ENCODE assay signal across 24 cellular contexts in genomic region chr1:171727778-171728177, GRCh38. TPM values are rescaled to one million over a fixed set of nuclear protein-coding genes. Genes with fewer than 3 reads are reported as not detected.
DNase-seq lines count a peak whose midpoint lies in the region; ATAC-seq, FAIRE-seq and TF ChIP-seq lines count a peak whose summit lies in the region.
"Had no signal": no experiment of that assay in that cellular context is flagged by ENCODE, and none has a peak within 500 bp of the region (broad histone marks: within the 10 kb centered on the region; RNA-seq: fewer than 3 reads in every experiment).

No MANE protein-coding gene starts in this region.

- BruUV-seq in HepG2 (replicated peaks; lab: Mats Ljungman, UMichigan) = no TSS peak

- in situ Hi-C loops in HepG2 (cut with HindIII; ENCODE audit: extremely low pct_ligation_motif_present, low pct_unique_long_range_greater_than_20kb) = no loop called here

- WGBS in HepG2 (ENCODE audit: low lambda C conversion rate) = 93% methylated on average over 3 of the region's 3 CpGs
- whole genome bisulfite sequencing in right lobe of liver (ENCODE audit: insufficient coverage, low coverage, low lambda C conversion rate, missing lambda C conversion rate) = 84% methylated on average over 3 of the region's 3 CpGs

- H3K4me3 ChIP-seq in HepG2 (replicated peaks in 1 of 3; ENCODE audit: insufficient read depth in 1 of 3, low read depth in 2 of 3, low read length in 3 of 3) (no peak overlapping the region), right lobe of liver (no peak overlapping the region)
- H3K4me3 ChIP-seq: GM23338, HAP-1, K562, MG63 had no signal

- no peak for DNase-seq in HepG2 (ENCODE audit: low spot score)
- DNase-seq in right lobe of liver = no peak
- peak; percentile 10 to 60 for DNase-seq in NCI-H524 (lab: John Stamatoyannopoulos, UW)
- DNase-seq in cerebellum (ENCODE audit: low spot score) = peak; percentile 51
- no peak for DNase-seq in posterior cingulate gyrus
- no peak for DNase-seq in NCI-H146 treated with DMSO at 0.1 percent for 48 hours (lab: John Stamatoyannopoulos, UW; ENCODE audit: unreplicated experiment)
- DNase-seq in substantia nigra (lab: John Stamatoyannopoulos, UW) = no peak
- DNase-seq: MG63; NCI-H1048; NCI-H1417 treated with DMSO at 0.1 percent for 48 hours; NCI-H187 treated with DMSO at 0.1 percent for 48 hours; NCI-H226; NCI-H526 treated with DMSO at 0.1 percent for 48 hours; NK-92 treated with Interleukin-12 subunit alpha and Interleukin-12 subunit beta, amount 100 ng/mL, for 24 hours; SIG-M5; SK-N-SH; T-cell had no signal

- intact Hi-C loops in HepG2 (cut with micrococcal nuclease; ENCODE audit: unreplicated experiment) (no loop called here), right lobe of liver (cut with DNase I) (no loop called here), posterior cingulate gyrus (cut with DNase I) (no loop called here)

- no peak for FAIRE-seq in HepG2 (lab: Jason Lieb, UNC)
- FAIRE-seq: G401.6, GM12892, K562 had no signal

- H3K9me3 ChIP-seq in HepG2 (ENCODE audit: low read length) (peaks cover 7% of the 10 kb centered on the region), right lobe of liver (peaks cover 0 to 5% (median 0%) of the 10 kb centered on the region in 4 donors)

- POLR2A ChIA-PET in HepG2 (lab: Yijun Ruan, JAX) = no interaction called here

- no peaks in the 10 kb centered on the region for H3K4me1 ChIP-seq in HepG2 (ENCODE audit: insufficient read depth, low read length)
- no peaks in the 10 kb centered on the region for H3K4me1 ChIP-seq in right lobe of liver

- no peak overlapping the region for H3K27ac ChIP-seq in HepG2 (ENCODE audit: extremely low read length, insufficient read depth, low read length)
- H3K27ac ChIP-seq in right lobe of liver = no peak overlapping the region
- H3K27ac ChIP-seq in substantia nigra (ENCODE audit: low read depth, low read length, poor library complexity, severe bottlenecking) = no peak overlapping the region

- no peak for TF ChIP-seq CTCF in HepG2 (CRISPR knock-in tag; IDR thresholded peaks at IDR 0.05)
- TF ChIP-seq CTCF in right lobe of liver (IDR thresholded peaks at IDR 0.05) = no peak

- no peaks in the 10 kb centered on the region for H3K79me2 ChIP-seq in HepG2 (ENCODE audit: insufficient read depth, low read length)

- H3K27me3 ChIP-seq in HepG2 (ENCODE audit: control insufficient read depth in 1 of 2, insufficient read depth in 2 of 2, low read length in 2 of 2) = no peaks in the 10 kb centered on the region
- no peaks in the 10 kb centered on the region for H3K27me3 ChIP-seq in right lobe of liver
- H3K27me3 ChIP-seq: MG63 had no signal

- ATAC-seq in HepG2 (no peak), right lobe of liver (no peak), HG02678 (IDR thresholded peaks at IDR 0.05; ENCODE audit: unreplicated experiment) (no peak)
- ATAC-seq: GM23338, K562, Panc1, T-cell had no signal

- CTCF ChIA-PET in HepG2 (lab: Yijun Ruan, JAX; ENCODE audit: low intra/inter-chr PET ratio, low total read pairs) = no interaction called here

- no peak overlapping the region for H3K9ac ChIP-seq in HepG2 (ENCODE audit: insufficient read depth, low read depth, low read length)
- H3K9ac ChIP-seq: SK-N-SH had no signal

- TF ChIP-seq POLR2A in HepG2 (IDR thresholded peaks at IDR 0.05; ENCODE audit: insufficient read depth in 1 of 2, low read depth in 2 of 2, low read length in 2 of 2) (no peak), right lobe of liver (IDR thresholded peaks at IDR 0.05) (no peak)

- no peak overlapping the region for H3K4me2 ChIP-seq in HepG2 (ENCODE audit: low read depth, low read length)
- H3K4me2 ChIP-seq: GM23338, SK-N-SH had no signal

- H4K20me1 ChIP-seq in HepG2 (ENCODE audit: insufficient read depth, low read length) = no peaks in the 10 kb centered on the region

- TF ChIP-seq EP300 in HepG2 (IDR thresholded peaks at IDR 0.05; ENCODE audit: low read depth in 2 of 2, low read length in 2 of 2) (no peak), HepG2 (CRISPR knock-in tag; IDR thresholded peaks at IDR 0.05; ENCODE audit: borderline replicate concordance) (no peak)

- no peaks in the 10 kb centered on the region for H3K36me3 ChIP-seq in HepG2 (replicated peaks in 1 of 2; ENCODE audit: control insufficient read depth in 1 of 2, insufficient read depth in 2 of 2, low read length in 2 of 2)
- H3K36me3 ChIP-seq in right lobe of liver = peaks cover 0 to 17% (median 4%) of the 10 kb centered on the region in 4 donors

- TF ChIP-seq RAD21 in HepG2 (CRISPR knock-in tag; IDR thresholded peaks at IDR 0.05) = no peak

- no peak overlapping the region for H2AFZ ChIP-seq in HepG2 (ENCODE audit: low read length)
- H2AFZ ChIP-seq: GM23338 had no signal

TF ChIP-seq in HepG2, 621 proteins besides CTCF, POLR2A, EP300 and RAD21:
- TF ChIP-seq CREB1 (IDR thresholded peaks at IDR 0.05) = peak; percentile 31; the same call in 1 of the 2 replicates
- TF ChIP-seq CREB1 (CRISPR knock-in tag; IDR thresholded peaks at IDR 0.05) = no peak
- no peak for TF ChIP-seq PHF5A (CRISPR knock-in tag; IDR thresholded peaks at IDR 0.05; ENCODE audit: low read depth, unreplicated experiment)
- no peak for TF ChIP-seq ETV6 (CRISPR knock-in tag; conservative IDR thresholded peaks at IDR 0.05)
- no peak for TF ChIP-seq CEBPG (CRISPR knock-in tag; IDR thresholded peaks at IDR 0.05)

RNA-seq across cellular contexts. Expression of gene VAMP4, which starts 14.1 kb away (rescaled TPM):
- total RNA-seq in HepG2 (2016; rRNA removed; fragmentation: Illumina TruSeq; extraction: Trizol) (1.4 and 1.6 TPM in 2 replicates), right lobe of liver (1 to 10 TPM; 3.9 to 7.9 (median 6.0) TPM), cerebellum (18.5 TPM)
- 0.71 TPM in 2 replicates for total RNA-seq in HepG2 (2016; cell fraction: cytosol; rRNA removed; fragmentation: Illumina TruSeq; extraction: Trizol; ENCODE audit: low read depth)
- 1.9 and 2.4 TPM in 2 replicates for total RNA-seq in HepG2 (2016; cell fraction: insoluble cytoplasmic fraction; rRNA removed; fragmentation: Illumina TruSeq; extraction: Trizol)
- 1.4 and 2.3 TPM in 2 replicates for total RNA-seq in HepG2 (2016; cell fraction: membrane; rRNA removed; fragmentation: Illumina TruSeq; extraction: Trizol)
- total RNA-seq in HepG2 (2016; cell fraction: nucleus; rRNA removed; fragmentation: Illumina TruSeq; extraction: Trizol) = 2.0 and 2.2 TPM in 2 replicates
- 1.7 and 2.0 TPM in 2 replicates for polyA plus RNA-seq in HepG2 (2011; rRNA removed)
- 0.46 and 0.91 TPM in 2 replicates for polyA plus RNA-seq in HepG2 (2011; cell fraction: cytosol; rRNA removed)
- 1.6 and 1.8 TPM in 2 replicates for polyA plus RNA-seq in HepG2 (2011; cell fraction: nucleus; rRNA removed)
- 2.7 and 4.0 TPM in 2 replicates for polyA plus RNA-seq in HepG2 (2012)
- 0.92 and 1.6 TPM in 2 replicates for polyA plus RNA-seq in HepG2 (2016; cell fraction: cytosol; fragmentation: Illumina TruSeq; extraction: Trizol; ENCODE audit: low read depth)
- polyA plus RNA-seq in HepG2 (2016; cell fraction: insoluble cytoplasmic fraction; fragmentation: Illumina TruSeq; extraction: Trizol; ENCODE audit: low read depth) = 3.8 TPM in 2 replicates
- polyA plus RNA-seq in HepG2 (2016; cell fraction: membrane; fragmentation: Illumina TruSeq; extraction: Trizol; ENCODE audit: low read depth) = 1.7 and 1.9 TPM in 2 replicates
- polyA plus RNA-seq in HepG2 (2016; cell fraction: nucleus; fragmentation: Illumina TruSeq; extraction: Trizol; ENCODE audit: insufficient read depth, low read depth) = 3.4 and 3.5 TPM in 2 replicates
- polyA minus RNA-seq in HepG2 (2011; rRNA and poly(A)+ RNA removed; ENCODE audit: low replicate concordance) = 0.16 and 0.44 TPM in 2 replicates
- 0.69 and 0.97 TPM in 2 replicates for polyA minus RNA-seq in HepG2 (2011; cell fraction: cytosol; rRNA and poly(A)+ RNA removed)
- polyA minus RNA-seq in HepG2 (2011; cell fraction: nucleus; rRNA and poly(A)+ RNA removed) = 2.1 and 3.9 TPM in 2 replicates

RNA-seq across cellular contexts. Expression of gene METTL13, which starts 53.7 kb away (rescaled TPM):
- total RNA-seq in HepG2 (2016; rRNA removed; fragmentation: Illumina TruSeq; extraction: Trizol) = 22.8 and 28.3 TPM in 2 replicates
- 3.0 and 4.9 TPM in 2 replicates for total RNA-seq in HepG2 (2016; cell fraction: cytosol; rRNA removed; fragmentation: Illumina TruSeq; extraction: Trizol; ENCODE audit: low read depth)
- 22.3 and 25.7 TPM in 2 replicates for total RNA-seq in HepG2 (2016; cell fraction: insoluble cytoplasmic fraction; rRNA removed; fragmentation: Illumina TruSeq; extraction: Trizol)
- 9.3 and 9.4 TPM in 2 replicates for total RNA-seq in HepG2 (2016; cell fraction: membrane; rRNA removed; fragmentation: Illumina TruSeq; extraction: Trizol)
- total RNA-seq in HepG2 (2016; cell fraction: nucleus; rRNA removed; fragmentation: Illumina TruSeq; extraction: Trizol) = 15.9 and 17.2 TPM in 2 replicates
- 18.6 and 20.5 TPM in 2 replicates for polyA plus RNA-seq in HepG2 (2011; rRNA removed)
- 17.8 and 21.4 TPM in 2 replicates for polyA plus RNA-seq in HepG2 (2011; cell fraction: cytosol; rRNA removed)
- 10.4 and 11.1 TPM in 2 replicates for polyA plus RNA-seq in HepG2 (2011; cell fraction: nucleus; rRNA removed)
- polyA plus RNA-seq in HepG2 (2012) = 16.9 and 17.0 TPM in 2 replicates
- 3.2 and 3.4 TPM in 2 replicates for polyA plus RNA-seq in HepG2 (2016; cell fraction: cytosol; fragmentation: Illumina TruSeq; extraction: Trizol; ENCODE audit: low read depth)
- 36.3 and 42.2 TPM in 2 replicates for polyA plus RNA-seq in HepG2 (2016; cell fraction: insoluble cytoplasmic fraction; fragmentation: Illumina TruSeq; extraction: Trizol; ENCODE audit: low read depth)
- 5.7 and 6.4 TPM in 2 replicates for polyA plus RNA-seq in HepG2 (2016; cell fraction: membrane; fragmentation: Illumina TruSeq; extraction: Trizol; ENCODE audit: low read depth)
- polyA plus RNA-seq in HepG2 (2016; cell fraction: nucleus; fragmentation: Illumina TruSeq; extraction: Trizol; ENCODE audit: insufficient read depth, low read depth) = 25.8 and 28.6 TPM in 2 replicates
- 21.5 and 62.4 TPM in 2 replicates for polyA minus RNA-seq in HepG2 (2011; rRNA and poly(A)+ RNA removed; ENCODE audit: low replicate concordance)
- 7.9 and 9.5 TPM in 2 replicates for polyA minus RNA-seq in HepG2 (2011; cell fraction: cytosol; rRNA and poly(A)+ RNA removed)
- 14.0 and 16.2 TPM in 2 replicates for polyA minus RNA-seq in HepG2 (2011; cell fraction: nucleus; rRNA and poly(A)+ RNA removed)
- 10 to 100 TPM in 5 of 6 experiments, 1 to 10 TPM in 1; 8.9 to 14.4 (median 11.9) TPM for total RNA-seq in right lobe of liver
- 15.6 TPM for total RNA-seq in cerebellum

Comparison
In these comparisons a context has a peak if more than half of its experiments do, and no peak if none do; other contexts are left out.
1. DNase-seq: peak in NCI-H524 (2 of 2) and cerebellum (single experiment); none in HepG2 (single experiment), right lobe of liver (0 of 3), posterior cingulate gyrus (0 of 10), NCI-H146 treated with DMSO at 0.1 percent for 48 hours (single experiment) and substantia nigra (0 of 49).